Comparison of ENCODE assay signal across 24 cellular contexts in genomic region chr2:120204945-120205670, GRCh38.
"Had no signal": no experiment of that assay in that cellular context is flagged by ENCODE, and none has a peak within 500 bp of the region (broad histone marks: within the 10 kb centered on the region; RNA-seq: fewer than 3 reads in every experiment).

No MANE protein-coding gene starts in this region.

- H3K27ac Mint-ChIP-seq: effector memory CD8-positive, alpha-beta T cell; stimulated activated naive CD8-positive, alpha-beta T cell treated with anti-CD3 and anti-CD28 coated beads, Interleukin-15, amount 100 ng/mL, for 72 hours had no signal

- H3K27me3 Mint-ChIP-seq: effector memory CD8-positive, alpha-beta T cell; naive B cell; natural killer cell treated with Interleukin-12 subunit alpha and Interleukin-12 subunit beta and Interleukin-15 and Interleukin-18, amount 100 ng/mL, for 72 hours; stimulated activated naive CD8-positive, alpha-beta T cell treated with anti-CD3 and anti-CD28 coated beads, Interleukin-15, amount 100 ng/mL, for 72 hours had no signal

- ATAC-seq: effector memory CD8-positive, alpha-beta T cell had no signal

- H3K4me3 ChIP-seq: colonic mucosa, esophagus squamous epithelium, lower lobe of right lung, ovary, psoas muscle, skin epidermis, spleen, thyroid gland, vagina had no signal

- DNase-seq: colonic mucosa; dermis blood vessel endothelial cell; effector memory CD8-positive, alpha-beta T cell; erythroblast; esophagus squamous epithelium; foreskin melanocyte; glutamatergic neuron; hypothalamus; immature natural killer cell; left ventricle myocardium superior; lower lobe of right lung; naive B cell; nucleus accumbens; ovary; stimulated activated naive CD4-positive, alpha-beta T cell; thyroid gland; trophoblast cell had no signal

- H3K36me3 Mint-ChIP-seq: immature natural killer cell; natural killer cell treated with Interleukin-12 subunit alpha and Interleukin-12 subunit beta and Interleukin-15 and Interleukin-18, amount 100 ng/mL, for 72 hours had no signal

- H3K9me3 ChIP-seq: colonic mucosa, esophagus squamous epithelium, lower lobe of right lung, ovary, psoas muscle, spleen, thyroid gland, vagina had no signal

- H3K36me3 ChIP-seq: colonic mucosa, esophagus squamous epithelium, lower lobe of right lung, ovary, spleen, thyroid gland, vagina had no signal

- H3K4me1 Mint-ChIP-seq: neural crest cell; stimulated activated naive CD8-positive, alpha-beta T cell treated with anti-CD3 and anti-CD28 coated beads, Interleukin-15, amount 100 ng/mL, for 72 hours had no signal

- H3K27me3 ChIP-seq: colonic mucosa, esophagus squamous epithelium, ovary, spleen, thyroid gland, vagina had no signal

- H3K27ac ChIP-seq: colonic mucosa, esophagus squamous epithelium, ovary, psoas muscle, skin epidermis, thyroid gland, vagina had no signal

- H3K4me3 Mint-ChIP-seq: effector memory CD8-positive, alpha-beta T cell; immature natural killer cell; natural killer cell treated with Interleukin-12 subunit alpha and Interleukin-12 subunit beta and Interleukin-15 and Interleukin-18, amount 100 ng/mL, for 72 hours; neural crest cell; stimulated activated naive CD8-positive, alpha-beta T cell treated with anti-CD3 and anti-CD28 coated beads, Interleukin-15, amount 100 ng/mL, for 72 hours had no signal

- H3K4me1 ChIP-seq: colonic mucosa, vagina had no signal

- H3K9me3 Mint-ChIP-seq: effector memory CD8-positive, alpha-beta T cell; immature natural killer cell; naive B cell; natural killer cell treated with Interleukin-12 subunit alpha and Interleukin-12 subunit beta and Interleukin-15 and Interleukin-18, amount 100 ng/mL, for 72 hours; stimulated activated naive CD8-positive, alpha-beta T cell treated with anti-CD3 and anti-CD28 coated beads, Interleukin-15, amount 100 ng/mL, for 72 hours had no signal
